ENCODE assay signal across 23 cellular contexts in genomic region chr3:155657161-155657560, GRCh38.
"Had no signal": no experiment of that assay in that cellular context is flagged by ENCODE, and none has a peak within 500 bp of the region (broad histone marks: within the 10 kb centered on the region; RNA-seq: fewer than 3 reads in every experiment).

No MANE protein-coding gene starts in this region.

- H3K36me3 ChIP-seq: MG63, SJSA1 had no signal

- H3K4me1 ChIP-seq: SJSA1 had no signal

- H3K27me3 ChIP-seq: MG63, SJSA1 had no signal

- H3K9me3 ChIP-seq: MG63, SJSA1 had no signal

- H3K27ac ChIP-seq: HL-60, SJSA1, SK-N-MC had no signal

- DNase-seq: MG63, NCI-H1092, NCI-H1105 treated with DMSO at 0.1 percent for 48 hours, NCI-H1417 treated with DMSO at 0.1 percent for 48 hours, NCI-H146, NCI-H1694 treated with DMSO at 0.1 percent for 48 hours, NCI-H1930, NCI-H2081 treated with DMSO at 0.1 percent for 48 hours, NCI-H2171, NCI-H226, NCI-H446, NCI-H510A, NCI-H524 treated with DMSO at 0.1 percent for 48 hours, NCI-H69, NCI-H774, Right ventricle myocardium superior, RPMI8226, SIG-M5 had no signal

- FAIRE-seq: HTR-8/SVneo, RCC 7860 had no signal

- H3K4me3 ChIP-seq: MG63, SJSA1, SK-N-MC had no signal
